1 cellular context compared by ENCODE assay signal in genomic region chr19:51904331-51905165, GRCh38.
TF ChIP-seq lines count a peak whose summit lies in the region.

Gene ZNF649, minus strand, starts transcription at chr19:51905017. Its CDS starts 4,910 bp downstream, at chr19:51900107.

TF ChIP-seq in HepG2, 621 proteins besides CTCF, POLR2A, EP300 and RAD21 (continued from another document and continues in another):
- TF ChIP-seq, protein P1, sequence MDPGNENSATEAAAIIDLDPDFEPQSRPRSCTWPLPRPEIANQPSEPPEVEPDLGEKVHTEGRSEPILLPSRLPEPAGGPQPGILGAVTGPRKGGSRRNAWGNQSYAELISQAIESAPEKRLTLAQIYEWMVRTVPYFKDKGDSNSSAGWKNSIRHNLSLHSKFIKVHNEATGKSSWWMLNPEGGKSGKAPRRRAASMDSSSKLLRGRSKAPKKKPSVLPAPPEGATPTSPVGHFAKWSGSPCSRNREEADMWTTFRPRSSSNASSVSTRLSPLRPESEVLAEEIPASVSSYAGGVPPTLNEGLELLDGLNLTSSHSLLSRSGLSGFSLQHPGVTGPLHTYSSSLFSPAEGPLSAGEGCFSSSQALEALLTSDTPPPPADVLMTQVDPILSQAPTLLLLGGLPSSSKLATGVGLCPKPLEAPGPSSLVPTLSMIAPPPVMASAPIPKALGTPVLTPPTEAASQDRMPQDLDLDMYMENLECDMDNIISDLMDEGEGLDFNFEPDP (CRISPR knock-in tag; conservative IDR thresholded peaks at IDR 0.05): no peak
- TF ChIP-seq NFIB (CRISPR knock-in tag; IDR thresholded peaks at IDR 0.05; ENCODE audit: borderline replicate concordance) (no peak), GPN1 (CRISPR knock-in tag; IDR thresholded peaks at IDR 0.05; ENCODE audit: borderline replicate concordance) (no peak), HNRNPUL1 (IDR thresholded peaks at IDR 0.05; ENCODE audit: low read depth, low read length) (no peak), ZFP82 (CRISPR knock-in tag; IDR thresholded peaks at IDR 0.05; ENCODE audit: borderline replicate concordance) (0 out of 2 replicates have a peak, but pooled peaks have one; percentile 32), THAP7 (CRISPR knock-in tag; IDR thresholded peaks at IDR 0.05) (no peak), GTF3A (CRISPR knock-in tag; conservative IDR thresholded peaks at IDR 0.05) (peak; percentile 84; the same call in 1 of the 2 replicates), ISL2 (CRISPR knock-in tag; IDR thresholded peaks at IDR 0.05) (0 out of 2 replicates have a peak, but pooled peaks have one; percentile 40), GATAD1 (CRISPR knock-in tag; IDR thresholded peaks at IDR 0.05) (peak; percentile 64; the same call in 1 of the 2 replicates), ARID5B (CRISPR knock-in tag; IDR thresholded peaks at IDR 0.05) (no peak), PRMT3 (CRISPR knock-in tag; IDR thresholded peaks at IDR 0.05; ENCODE audit: borderline replicate concordance, low read depth) (no peak), TBX2 (CRISPR knock-in tag; IDR thresholded peaks at IDR 0.05; ENCODE audit: borderline replicate concordance) (no peak), ZNF552 (CRISPR knock-in tag; IDR thresholded peaks at IDR 0.05; ENCODE audit: borderline replicate concordance) (no peak; the same call in 1 of the 2 replicates), FOXK1 (CRISPR knock-in tag; IDR thresholded peaks at IDR 0.05; ENCODE audit: borderline replicate concordance, low read depth) (no peak; the same call in 1 of the 2 replicates), SP140L (CRISPR knock-in tag; IDR thresholded peaks at IDR 0.05; ENCODE audit: borderline replicate concordance) (no peak), TGIF2 (CRISPR knock-in tag; IDR thresholded peaks at IDR 0.05) (0 out of 2 replicates have a peak, but pooled peaks have one; percentile 56), SRSF4 (IDR thresholded peaks at IDR 0.05; ENCODE audit: low read depth, low read length, poor library complexity, severe bottlenecking) (no peak), NFKB2 (CRISPR knock-in tag; IDR thresholded peaks at IDR 0.05; ENCODE audit: borderline replicate concordance) (no peak; the same call in 1 of the 2 replicates), ZNF639 (CRISPR knock-in tag; conservative IDR thresholded peaks at IDR 0.05) (no peak), TFE3 (CRISPR knock-in tag; IDR thresholded peaks at IDR 0.05) (no peak), DDIT3 (CRISPR knock-in tag; IDR thresholded peaks at IDR 0.05) (no peak), FOXA1 (IDR thresholded peaks at IDR 0.05) (no peak), FOXA1 (CRISPR knock-in tag; IDR thresholded peaks at IDR 0.05) (no peak), ZNF235 (CRISPR knock-in tag; IDR thresholded peaks at IDR 0.05; ENCODE audit: borderline replicate concordance) (no peak), ZNF556 (CRISPR knock-in tag; IDR thresholded peaks at IDR 0.05; ENCODE audit: borderline replicate concordance) (peak; percentile 90), ZNF678 (CRISPR knock-in tag; IDR thresholded peaks at IDR 0.05) (0 out of 2 replicates have a peak, but pooled peaks have one; percentile 50), ZC3H4 (CRISPR knock-in tag; IDR thresholded peaks at IDR 0.05; ENCODE audit: borderline replicate concordance) (no peak), MTA3 (CRISPR knock-in tag; IDR thresholded peaks at IDR 0.05) (no peak), EEA1 (CRISPR knock-in tag; IDR thresholded peaks at IDR 0.05; ENCODE audit: borderline replicate concordance) (no peak), ZNF224 (CRISPR knock-in tag; IDR thresholded peaks at IDR 0.05) (no peak), DNMT3B (CRISPR knock-in tag; conservative IDR thresholded peaks at IDR 0.05) (no peak), RARG (CRISPR knock-in tag; IDR thresholded peaks at IDR 0.05; ENCODE audit: low read depth) (no peak), HNRNPK (IDR thresholded peaks at IDR 0.05; ENCODE audit: low read depth, low read length, poor library complexity, severe bottlenecking) (no peak), ZNF530 (CRISPR knock-in tag; IDR thresholded peaks at IDR 0.05; ENCODE audit: low read depth) (no peak), NKX3-1 (CRISPR knock-in tag; IDR thresholded peaks at IDR 0.05) (no peak), ZSCAN20 (CRISPR knock-in tag; IDR thresholded peaks at IDR 0.05; ENCODE audit: borderline replicate concordance) (0 out of 2 replicates have a peak, but pooled peaks have one; percentile 30), HCFC1 (IDR thresholded peaks at IDR 0.05; ENCODE audit: low read depth, low read length) (peak; percentile 88), RORA (CRISPR knock-in tag; IDR thresholded peaks at IDR 0.05) (no peak), ZMAT5 (CRISPR knock-in tag; IDR thresholded peaks at IDR 0.05; ENCODE audit: borderline replicate concordance, low read depth) (no peak), ZSCAN30 (CRISPR knock-in tag; IDR thresholded peaks at IDR 0.05) (no peak), HNRNPLL (IDR thresholded peaks at IDR 0.05; ENCODE audit: low read depth, low read length, poor library complexity, severe bottlenecking) (peak; percentile 27), ZNF44 (CRISPR knock-in tag; IDR thresholded peaks at IDR 0.05) (no peak), ZNF20 (CRISPR knock-in tag; IDR thresholded peaks at IDR 0.05) (no peak), ZNF10 (CRISPR knock-in tag; IDR thresholded peaks at IDR 0.05; ENCODE audit: borderline replicate concordance, low read depth) (no peak), MED13 (CRISPR knock-in tag; IDR thresholded peaks at IDR 0.05) (no peak), HHEX (CRISPR knock-in tag; IDR thresholded peaks at IDR 0.05) (no peak), ZNF563 (CRISPR knock-in tag; IDR thresholded peaks at IDR 0.05) (0 out of 2 replicates have a peak, but pooled peaks have one; percentile 69), ZNF124 (CRISPR knock-in tag; IDR thresholded peaks at IDR 0.05) (no peak; the same call in 1 of the 2 replicates)
- TF ChIP-seq, protein P2, sequence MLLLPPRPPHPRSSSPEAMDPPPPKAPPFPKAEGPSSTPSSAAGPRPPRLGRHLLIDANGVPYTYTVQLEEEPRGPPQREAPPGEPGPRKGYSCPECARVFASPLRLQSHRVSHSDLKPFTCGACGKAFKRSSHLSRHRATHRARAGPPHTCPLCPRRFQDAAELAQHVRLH (CRISPR knock-in tag; IDR thresholded peaks at IDR 0.05; ENCODE audit: borderline replicate concordance, low read depth): no peak
- TF ChIP-seq, protein P3, sequence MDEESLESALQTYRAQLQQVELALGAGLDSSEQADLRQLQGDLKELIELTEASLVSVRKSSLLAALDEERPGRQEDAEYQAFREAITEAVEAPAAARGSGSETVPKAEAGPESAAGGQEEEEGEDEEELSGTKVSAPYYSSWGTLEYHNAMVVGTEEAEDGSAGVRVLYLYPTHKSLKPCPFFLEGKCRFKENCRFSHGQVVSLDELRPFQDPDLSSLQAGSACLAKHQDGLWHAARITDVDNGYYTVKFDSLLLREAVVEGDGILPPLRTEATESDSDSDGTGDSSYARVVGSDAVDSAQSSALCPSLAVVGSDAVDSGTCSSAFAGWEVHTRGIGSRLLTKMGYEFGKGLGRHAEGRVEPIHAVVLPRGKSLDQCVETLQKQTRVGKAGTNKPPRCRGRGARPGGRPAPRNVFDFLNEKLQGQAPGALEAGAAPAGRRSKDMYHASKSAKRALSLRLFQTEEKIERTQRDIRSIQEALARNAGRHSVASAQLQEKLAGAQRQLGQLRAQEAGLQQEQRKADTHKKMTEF (CRISPR knock-in tag; IDR thresholded peaks at IDR 0.05): no peak
- TF ChIP-seq, protein P4, sequence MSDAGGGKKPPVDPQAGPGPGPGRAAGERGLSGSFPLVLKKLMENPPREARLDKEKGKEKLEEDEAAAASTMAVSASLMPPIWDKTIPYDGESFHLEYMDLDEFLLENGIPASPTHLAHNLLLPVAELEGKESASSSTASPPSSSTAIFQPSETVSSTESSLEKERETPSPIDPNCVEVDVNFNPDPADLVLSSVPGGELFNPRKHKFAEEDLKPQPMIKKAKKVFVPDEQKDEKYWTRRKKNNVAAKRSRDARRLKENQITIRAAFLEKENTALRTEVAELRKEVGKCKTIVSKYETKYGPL (CRISPR knock-in tag; IDR thresholded peaks at IDR 0.05): no peak
- TF ChIP-seq, protein P5, sequence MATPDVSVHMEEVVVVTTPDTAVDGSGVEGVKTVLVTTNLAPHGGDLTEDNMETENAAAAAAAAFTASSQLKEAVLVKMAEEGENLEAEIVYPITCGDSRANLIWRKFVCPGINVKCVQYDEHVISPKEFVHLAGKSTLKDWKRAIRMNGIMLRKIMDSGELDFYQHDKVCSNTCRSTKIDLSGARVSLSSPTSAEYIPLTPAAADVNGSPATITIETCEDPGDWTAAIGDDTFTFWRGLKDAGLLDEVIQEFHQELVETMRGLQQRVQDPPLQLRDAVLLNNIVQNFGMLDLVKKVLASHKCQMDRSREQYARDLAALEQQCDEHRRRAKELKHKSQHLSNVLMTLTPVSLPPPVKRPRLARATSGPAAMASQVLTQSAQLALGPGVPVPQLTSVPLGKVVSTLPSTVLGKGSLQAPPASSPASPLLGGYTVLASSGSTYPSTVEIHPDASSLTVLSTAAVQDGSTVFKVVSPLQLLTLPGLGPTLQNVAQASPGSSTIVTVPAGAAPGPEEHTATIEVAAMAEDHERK (CRISPR knock-in tag; IDR thresholded peaks at IDR 0.05; ENCODE audit: low read depth): no peak
- TF ChIP-seq, protein P6, sequence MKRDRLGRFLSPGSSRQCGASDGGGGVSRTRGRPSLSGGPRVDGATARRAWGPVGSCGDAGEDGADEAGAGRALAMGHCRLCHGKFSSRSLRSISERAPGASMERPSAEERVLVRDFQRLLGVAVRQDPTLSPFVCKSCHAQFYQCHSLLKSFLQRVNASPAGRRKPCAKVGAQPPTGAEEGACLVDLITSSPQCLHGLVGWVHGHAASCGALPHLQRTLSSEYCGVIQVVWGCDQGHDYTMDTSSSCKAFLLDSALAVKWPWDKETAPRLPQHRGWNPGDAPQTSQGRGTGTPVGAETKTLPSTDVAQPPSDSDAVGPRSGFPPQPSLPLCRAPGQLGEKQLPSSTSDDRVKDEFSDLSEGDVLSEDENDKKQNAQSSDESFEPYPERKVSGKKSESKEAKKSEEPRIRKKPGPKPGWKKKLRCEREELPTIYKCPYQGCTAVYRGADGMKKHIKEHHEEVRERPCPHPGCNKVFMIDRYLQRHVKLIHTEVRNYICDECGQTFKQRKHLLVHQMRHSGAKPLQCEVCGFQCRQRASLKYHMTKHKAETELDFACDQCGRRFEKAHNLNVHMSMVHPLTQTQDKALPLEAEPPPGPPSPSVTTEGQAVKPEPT (CRISPR knock-in tag; IDR thresholded peaks at IDR 0.05; ENCODE audit: low read depth): 0 out of 2 replicates have a peak, but pooled peaks have one; percentile 65
